ENCODE assay signal across 8 cellular contexts in the genomic region with DNA sequence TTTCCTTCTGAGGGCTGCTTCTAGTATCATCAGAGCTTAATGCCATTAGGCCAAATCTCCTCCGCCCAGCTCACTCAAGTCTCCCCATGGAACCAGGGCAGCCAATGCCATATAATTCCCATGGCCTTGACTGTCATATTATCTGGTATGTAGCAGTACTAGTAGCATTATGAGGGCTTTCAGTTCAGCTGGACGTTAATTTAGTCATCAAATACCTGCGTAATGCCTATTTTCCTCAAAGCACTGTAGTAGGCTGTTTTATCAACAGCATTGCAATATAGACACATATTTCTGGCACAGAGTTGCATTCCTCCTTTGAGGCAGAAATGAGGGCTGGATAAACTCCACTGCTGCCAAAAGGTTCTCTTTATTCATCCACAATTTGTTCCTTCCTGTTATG. TPM values are rescaled to one million over a fixed set of nuclear protein-coding genes. Genes with fewer than 3 reads are reported as not detected.
DNase-seq lines count a peak whose midpoint lies in the region; ATAC-seq and TF ChIP-seq lines count a peak whose summit lies in the region.

No MANE protein-coding gene starts in this region.

- no peak for TF ChIP-seq POLR2A in Peyer's patch (IDR thresholded peaks at IDR 0.05)
- TF ChIP-seq POLR2A in prostate gland (IDR thresholded peaks at IDR 0.05): no peak

- no peaks in the 10 kb centered on the region for H3K27me3 ChIP-seq in DND-41 (ENCODE audit: insufficient read depth, low read length, poor library complexity)
- no peaks in the 10 kb centered on the region for H3K27me3 ChIP-seq in Peyer's patch
- no peaks in the 10 kb centered on the region for H3K27me3 ChIP-seq in esophagus (ENCODE audit: control insufficient read depth in 1 of 2, insufficient read depth in 2 of 2, low read length in 2 of 2)
- H3K27me3 ChIP-seq in prostate gland (replicated peaks; ENCODE audit: insufficient read depth): no peaks in the 10 kb centered on the region

- H4K20me1 ChIP-seq in DND-41 (ENCODE audit: insufficient read depth, low read length): peaks cover 16% of the 10 kb centered on the region; the same call in 1 of the 2 replicates

- TF ChIP-seq CTCF in DND-41 (IDR thresholded peaks at IDR 0.05; ENCODE audit: borderline replicate concordance, extremely low read depth, low read length, poor library complexity, severe bottlenecking): no peak
- TF ChIP-seq CTCF in Peyer's patch (IDR thresholded peaks at IDR 0.05): no peak
- no peak for TF ChIP-seq CTCF in prostate gland (IDR thresholded peaks at IDR 0.05)

- H3K9ac ChIP-seq in DND-41 (ENCODE audit: low read depth, low read length): peak overlapping the region; percentile 97

- DNase-seq in DND-41 (no peak), Peyer's patch (no peak), prostate gland (ENCODE audit: low spot score) (no peak), head of caudate nucleus (no peak), NCI-H524 (lab: John Stamatoyannopoulos, UW) (no peak)

- H2AFZ ChIP-seq in DND-41 (ENCODE audit: low read depth, low read length): no peak overlapping the region

- H3K79me2 ChIP-seq in DND-41 (ENCODE audit: insufficient read depth, low read length): peaks cover 76% of the 10 kb centered on the region

- intact Hi-C loops in prostate gland (cut with DNase I): loop anchor here (2.0 to 5.0 kb wide), 2 partner anchors 102 to 148 kb away; a partner anchor contains a TSS
- intact Hi-C loops in head of caudate nucleus (cut with DNase I): loop anchor here (5.0 kb wide), 1 partner anchor 103 kb away; a partner anchor contains a TSS

- ATAC-seq in DND-41 (ENCODE audit: insufficient read depth, low read depth) (no peak), GM21737 (IDR thresholded peaks at IDR 0.05; ENCODE audit: unreplicated experiment) (no peak), HG03342 (IDR thresholded peaks at IDR 0.05; ENCODE audit: unreplicated experiment) (no peak)

- H3K36me3 ChIP-seq in DND-41 (ENCODE audit: insufficient read depth, low read length) (peaks cover 12% of the 10 kb centered on the region), Peyer's patch (peaks cover 0 to 12% (median 0%) of the 10 kb centered on the region in 3 donors), esophagus (ENCODE audit: control insufficient read depth in 2 of 2, insufficient read depth in 2 of 2, low read length in 1 of 2) (peaks cover 0 to 2% of the 10 kb centered on the region in 2 donors), prostate gland (no peaks in the 10 kb centered on the region)

- H3K4me1 ChIP-seq in DND-41 (ENCODE audit: insufficient read depth, low read length) (peaks cover 39% of the 10 kb centered on the region), Peyer's patch (peaks cover 0 to 34% (median 6%) of the 10 kb centered on the region in 4 donors), esophagus (ENCODE audit: control insufficient read depth in 2 of 2, insufficient read depth in 2 of 2, low read length in 1 of 2) (no peaks in the 10 kb centered on the region), prostate gland (replicated peaks) (peaks cover 3% of the 10 kb centered on the region)

- H3K4me3 ChIP-seq in DND-41 (ENCODE audit: low read depth in 1 of 2, low read length in 2 of 2) (peak overlapping the region; percentile 89; a peak in 3 of 4 replicates), Peyer's patch (peak overlapping the region in 3 of 4 donors; percentile 94 to 98 (median 97)), esophagus (ENCODE audit: low read depth in 1 of 2, low read length in 2 of 2) (peak overlapping the region; percentile 29 to 97), prostate gland (peak overlapping the region in 1 of 2 donors; percentile 84)

- H3K27ac ChIP-seq in DND-41 (ENCODE audit: low read length) (peak overlapping the region; percentile 87; the same call in 1 of the 2 replicates), Peyer's patch (peak overlapping the region in 3 of 4 donors; percentile 97 to 99 (median 98)), esophagus (ENCODE audit: low read depth in 2 of 2, low read length in 1 of 2) (peak overlapping the region; percentile 89 to 99), prostate gland (peak overlapping the region; percentile 97)

- H3K9me3 ChIP-seq in DND-41 (ENCODE audit: insufficient read depth, low read length, severe bottlenecking): no peaks in the 10 kb centered on the region
- H3K9me3 ChIP-seq in Peyer's patch: peaks cover 0 to 3% (median 0%) of the 10 kb centered on the region in 4 donors
- H3K9me3 ChIP-seq in esophagus (ENCODE audit: control insufficient read depth in 2 of 2, insufficient read depth in 1 of 2, low read depth in 1 of 2, low read length in 1 of 2): no peaks in the 10 kb centered on the region
- no peaks in the 10 kb centered on the region for H3K9me3 ChIP-seq in prostate gland

- 43 to 45% methylated on average over 3 of the region's 3 CpGs for WGBS in esophagus, 2 donors
- WGBS in prostate gland: 54% methylated on average over 3 of the region's 3 CpGs

- H3K4me2 ChIP-seq in DND-41 (ENCODE audit: insufficient read depth, low read length): peak overlapping the region; percentile 64

RNA-seq across cellular contexts. Expression of a gene that starts 1.7 kb away (rescaled TPM):
- total RNA-seq in Peyer's patch: 10 to 100 TPM; 31.5 to 40.4 (median 37.8) TPM
- 10 to 100 TPM; 16.6 to 18.5 TPM for polyA plus RNA-seq in esophagus
- 10 to 100 TPM; 33.7 to 44.1 TPM for total RNA-seq in prostate gland

RNA-seq across cellular contexts. Expression of a gene that starts 1.8 kb away (rescaled TPM):
- total RNA-seq in Peyer's patch (not detected), prostate gland (1 to 10 TPM in 1 of 2 donors, not detected in 1; 6.3 TPM)
- polyA plus RNA-seq in esophagus: not detected

RNA-seq across cellular contexts. Expression of a gene that starts 57.0 kb away (rescaled TPM):
- total RNA-seq in Peyer's patch (10 to 100 TPM in 2 of 4 donors, 1 to 10 TPM in 2; 3.3 to 12.1 (median 9.9) TPM), prostate gland (1 to 10 TPM in 1 of 2 donors, under 1 TPM in 1; 0.74 to 1.8 TPM)
- 1 to 10 TPM; 2.1 to 3.3 TPM for polyA plus RNA-seq in esophagus
